23 cellular contexts compared by ENCODE assay signal in the genomic region with DNA sequence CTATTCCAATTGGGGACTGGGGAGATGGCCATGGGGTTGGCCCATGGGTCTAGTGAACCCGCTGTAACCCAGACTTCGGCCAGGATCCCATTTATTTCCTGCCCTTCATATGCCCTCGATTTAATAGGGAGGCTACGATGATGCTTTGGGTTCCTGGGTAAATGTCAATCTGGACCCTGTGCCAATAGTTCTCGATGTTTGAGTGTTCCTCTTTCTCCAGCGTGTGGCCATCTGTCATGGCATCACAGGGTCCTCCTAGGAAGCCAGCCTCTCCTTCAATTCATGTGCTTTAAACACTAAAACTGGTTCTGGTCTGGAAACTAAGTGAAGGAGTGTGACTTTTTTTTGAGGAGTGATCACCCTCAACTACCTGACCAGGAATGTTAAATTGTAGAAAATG.
"Had no signal": no experiment of that assay in that cellular context is flagged by ENCODE, and none has a peak within 500 bp of the region (broad histone marks: within the 10 kb centered on the region; RNA-seq: fewer than 3 reads in every experiment).

No MANE protein-coding gene starts in this region.

- DNase-seq: naive B cell; naive thymus-derived CD8-positive, alpha-beta T cell; nephron progenitor cell; nucleus accumbens; pancreas; psoas muscle; right cardiac atrium; right lobe of liver; sigmoid colon; small intestine; stimulated activated CD4-positive, alpha-beta T cell treated with anti-CD3 and anti-CD28 coated beads, Interleukin-15, amount 100 ng/mL, for 24 hours; stimulated activated CD4-positive, alpha-beta T cell treated with anti-CD3 and anti-CD28 coated beads, Interleukin-2, amount 100 ng/mL, for 24 hours; stimulated activated CD4-positive, alpha-beta T cell treated with anti-CD3 and anti-CD28 coated beads, Interleukin-2, amount 100 ng/mL, for 48 hours; stimulated activated CD4-positive, alpha-beta T cell treated with anti-CD3 and anti-CD28 coated beads, Interleukin-4, amount 100 ng/mL, for 24 hours; stimulated activated naive B cell treated with anti-CD40 and anti-IgM and Interleukin-4, amounts not matched to agents 10 μg/mL and 1 μg/mL and 100 μg/mL, for 72 hours; stimulated activated naive CD4-positive, alpha-beta T cell treated with Interleukin-2 at 50 U/mL for 16 hours; stomach; thyroid gland; trophoblast cell; upper lobe of left lung had no signal

- H3K4me3 Mint-ChIP-seq: naive B cell; naive thymus-derived CD8-positive, alpha-beta T cell; natural killer cell treated with Interleukin-12 subunit alpha and Interleukin-12 subunit beta and Interleukin-15 and Interleukin-18, amount 100 ng/mL, for 72 hours; nephron progenitor cell; neural crest cell; stimulated activated effector memory CD8-positive, alpha-beta T cell treated with anti-CD3 and anti-CD28 coated beads, Interleukin-12 subunit alpha, Interleukin-12 subunit beta, amount 100 ng/mL, for 72 hours; stimulated activated naive B cell treated with anti-CD40 and anti-IgM and Interleukin-4, amounts not matched to agents 10 μg/mL and 1 μg/mL and 100 μg/mL, for 72 hours had no signal

- H3K9me3 Mint-ChIP-seq: naive B cell; natural killer cell treated with Interleukin-12 subunit alpha and Interleukin-12 subunit beta and Interleukin-15 and Interleukin-18, amount 100 ng/mL, for 72 hours; neural crest cell; stimulated activated effector memory CD8-positive, alpha-beta T cell treated with anti-CD3 and anti-CD28 coated beads, Interleukin-12 subunit alpha, Interleukin-12 subunit beta, amount 100 ng/mL, for 72 hours; stimulated activated naive B cell treated with anti-CD40 and anti-IgM and Interleukin-4, amounts not matched to agents 10 μg/mL and 1 μg/mL and 100 μg/mL, for 72 hours had no signal

- H3K4me1 Mint-ChIP-seq: naive B cell; naive thymus-derived CD8-positive, alpha-beta T cell; nephron progenitor cell; stimulated activated effector memory CD8-positive, alpha-beta T cell treated with anti-CD3 and anti-CD28 coated beads, Interleukin-12 subunit alpha, Interleukin-12 subunit beta, amount 100 ng/mL, for 72 hours; stimulated activated naive B cell treated with anti-CD40 and anti-IgM and Interleukin-4, amounts not matched to agents 10 μg/mL and 1 μg/mL and 100 μg/mL, for 72 hours had no signal

- H3K36me3 Mint-ChIP-seq: naive B cell; naive thymus-derived CD8-positive, alpha-beta T cell; natural killer cell treated with Interleukin-12 subunit alpha and Interleukin-12 subunit beta and Interleukin-15 and Interleukin-18, amount 100 ng/mL, for 72 hours; stimulated activated effector memory CD8-positive, alpha-beta T cell treated with anti-CD3 and anti-CD28 coated beads, Interleukin-12 subunit alpha, Interleukin-12 subunit beta, amount 100 ng/mL, for 72 hours; stimulated activated naive B cell treated with anti-CD40 and anti-IgM and Interleukin-4, amounts not matched to agents 10 μg/mL and 1 μg/mL and 100 μg/mL, for 72 hours had no signal

- H3K27ac Mint-ChIP-seq: naive B cell; naive thymus-derived CD8-positive, alpha-beta T cell; natural killer cell treated with Interleukin-12 subunit alpha and Interleukin-12 subunit beta and Interleukin-15 and Interleukin-18, amount 100 ng/mL, for 72 hours; nephron progenitor cell; stimulated activated effector memory CD8-positive, alpha-beta T cell treated with anti-CD3 and anti-CD28 coated beads, Interleukin-12 subunit alpha, Interleukin-12 subunit beta, amount 100 ng/mL, for 72 hours; stimulated activated naive B cell treated with anti-CD40 and anti-IgM and Interleukin-4, amounts not matched to agents 10 μg/mL and 1 μg/mL and 100 μg/mL, for 72 hours had no signal
